ENCODE assay signal across 24 cellular contexts in genomic region chr4:10175626-10176025, GRCh38. TPM values are rescaled to one million over a fixed set of nuclear protein-coding genes. Genes with fewer than 3 reads are reported as not detected.
DNase-seq lines count a peak whose midpoint lies in the region; ATAC-seq and TF ChIP-seq lines count a peak whose summit lies in the region.
"Had no signal": no experiment of that assay in that cellular context is flagged by ENCODE, and none has a peak within 500 bp of the region (broad histone marks: within the 10 kb centered on the region; RNA-seq: fewer than 3 reads in every experiment).

No MANE protein-coding gene starts in this region.

- no peaks in the 10 kb centered on the region for H3K36me3 ChIP-seq in Caco-2 (ENCODE audit: control insufficient read depth, insufficient read depth, low read length)
- H3K36me3 ChIP-seq in osteoblast (ENCODE audit: insufficient read depth, low read length) = no peaks in the 10 kb centered on the region
- no peaks in the 10 kb centered on the region for H3K36me3 ChIP-seq in aorta (ENCODE audit: control insufficient read depth in 1 of 2, insufficient read depth in 2 of 2, low read length in 1 of 2)
- H3K36me3 ChIP-seq: SJCRH30 had no signal

- no peaks in the 10 kb centered on the region for H4K20me1 ChIP-seq in osteoblast (ENCODE audit: insufficient read depth, low read length)

- H3K9me3 ChIP-seq in Caco-2 = peaks cover 5% of the 10 kb centered on the region; the same call in 1 of the 2 replicates
- no peaks in the 10 kb centered on the region for H3K9me3 ChIP-seq in osteoblast (ENCODE audit: low read depth, low read length)
- H3K9me3 ChIP-seq in aorta (ENCODE audit: control insufficient read depth, low read length) = no peaks in the 10 kb centered on the region
- H3K9me3 ChIP-seq: A549, SJCRH30 had no signal

- H3K4me3 Mint-ChIP-seq in Caco-2 (ENCODE audit: unreplicated experiment) = no peak overlapping the region
- H3K4me3 Mint-ChIP-seq: B cell; CD8-positive, alpha-beta T cell had no signal

- intact Hi-C loops in Caco-2 (cut with micrococcal nuclease; ENCODE audit: unreplicated experiment) (no loop called here), aorta (cut with DNase I) (no loop called here)

- POLR2A ChIA-PET in Caco-2 (lab: Charles Lee) = no interaction called here

- H3K4me2 ChIP-seq in osteoblast (ENCODE audit: insufficient read depth, low read length) = no peak overlapping the region
- H3K4me2 ChIP-seq: A549, PC-9 had no signal

- H3K27me3 ChIP-seq in Caco-2 (replicated peaks; ENCODE audit: control insufficient read depth, insufficient read depth, low read length) (no peaks in the 10 kb centered on the region), osteoblast (ENCODE audit: insufficient read depth, low read length) (no peaks in the 10 kb centered on the region), aorta (ENCODE audit: control insufficient read depth in 1 of 2, insufficient read depth in 2 of 2, low read length in 1 of 2) (no peaks in the 10 kb centered on the region)
- H3K27me3 ChIP-seq: SJCRH30 had no signal

- H3K4me3 ChIP-seq in Caco-2 (ENCODE audit: low read depth, low read length) (no peak overlapping the region), choroid plexus epithelial cell (ENCODE audit: low read depth, low read length) (no peak overlapping the region), osteoblast (ENCODE audit: insufficient read depth, low read length) (no peak overlapping the region), aorta (ENCODE audit: low read length in 2 of 2) (no peak overlapping the region)
- H3K4me3 ChIP-seq: A549, PC-9, SJCRH30 had no signal

- WGBS in aorta, 2 donors = 55 to 60% methylated on average over 7 of the region's 7 CpGs

- H3K4me1 ChIP-seq in Caco-2 (peaks cover 59% of the 10 kb centered on the region), osteoblast (ENCODE audit: insufficient read depth, low read length) (peaks cover 28% of the 10 kb centered on the region), aorta (ENCODE audit: control insufficient read depth in 1 of 2, insufficient read depth in 2 of 2, low read length in 2 of 2) (peaks cover 3 to 12% of the 10 kb centered on the region in 2 donors)
- H3K4me1 ChIP-seq: A549 had no signal

- no peaks in the 10 kb centered on the region for H3K36me3 Mint-ChIP-seq in Caco-2 (ENCODE audit: insufficient read depth, unreplicated experiment)
- H3K36me3 Mint-ChIP-seq: CD8-positive, alpha-beta T cell had no signal

- ATAC-seq in aorta (ENCODE audit: low FRiP score) (no peak), GM18858 (IDR thresholded peaks at IDR 0.05; ENCODE audit: unreplicated experiment) (no peak)
- ATAC-seq: A549; CD8-positive, alpha-beta T cell; Right ventricle myocardium inferior had no signal

- H3K4me1 Mint-ChIP-seq in Caco-2 (ENCODE audit: low read depth, unreplicated experiment) = peaks cover 10% of the 10 kb centered on the region
- H3K4me1 Mint-ChIP-seq: B cell had no signal

- H3K9me3 Mint-ChIP-seq in Caco-2 (ENCODE audit: unreplicated experiment) = no peaks in the 10 kb centered on the region
- H3K9me3 Mint-ChIP-seq: CD8-positive, alpha-beta T cell had no signal

- H3K27ac ChIP-seq in osteoblast (ENCODE audit: low read depth, low read length) = peak overlapping the region; percentile 22
- H3K27ac ChIP-seq in aorta (ENCODE audit: low read depth in 1 of 2, low read length in 2 of 2) = no peak overlapping the region
- H3K27ac ChIP-seq: A549, C4-2B, PC-9, SJCRH30 had no signal

- H3K27ac Mint-ChIP-seq in Caco-2 (ENCODE audit: unreplicated experiment) = peak overlapping the region; percentile 87
- H3K27ac Mint-ChIP-seq: B cell; CD8-positive, alpha-beta T cell had no signal

- no peaks in the 10 kb centered on the region for H3K79me2 ChIP-seq in osteoblast (ENCODE audit: insufficient read depth, low read length)

- no TSS peak for BruUV-seq in Caco-2 (replicated peaks; lab: Mats Ljungman, UMichigan)

- DNase-seq in Caco-2 = no peak
- peak; percentile 28 for DNase-seq in GM03348 (ENCODE audit: low spot score)
- peak; percentile 45 for DNase-seq in choroid plexus epithelial cell (ENCODE audit: low read depth)
- DNase-seq in osteoblast (ENCODE audit: insufficient read length, low spot score, missing footprints) = no peak
- DNase-seq in AG08395 (ENCODE audit: low spot score) = no peak
- DNase-seq in aorta = no peak
- DNase-seq: CD8-positive, alpha-beta T cell; DMS 273 treated with DMSO at 0.1 percent for 48 hours; DND-41; GOT3; HCEC 1CT; NCI-H1092; NCI-H1417 treated with DMSO at 0.1 percent for 48 hours; NCI-H1694 treated with DMSO at 0.1 percent for 48 hours; NCI-H2081; NCI-H2227 treated with DMSO at 0.1 percent for 48 hours; NCI-H526 treated with DMSO at 0.1 percent for 48 hours; PC-9; SJCRH30 had no signal

- CTCF ChIA-PET in Caco-2 (lab: Charles Lee) = no interaction called here

- no peaks in the 10 kb centered on the region for H3K27me3 Mint-ChIP-seq in Caco-2 (ENCODE audit: insufficient read depth, unreplicated experiment)

- H2AFZ ChIP-seq in osteoblast (ENCODE audit: low read length) = no peak overlapping the region
- H2AFZ ChIP-seq: PC-9 had no signal

- TF ChIP-seq CTCF in Caco-2 (IDR thresholded peaks at IDR 0.05; ENCODE audit: insufficient read depth in 1 of 2, low read depth in 1 of 2, low read length in 1 of 2, severe bottlenecking in 1 of 2, unreplicated experiment in 1 of 2) = no peak
- no peak for TF ChIP-seq CTCF in choroid plexus epithelial cell (conservative IDR thresholded peaks at IDR 0.05; ENCODE audit: low read depth, low read length)
- no peak for TF ChIP-seq CTCF in osteoblast (IDR thresholded peaks at IDR 0.05; ENCODE audit: extremely low read depth, low read depth, low read length)

RNA-seq across cellular contexts. Expression of gene WDR1, which starts 59.0 kb away (rescaled TPM):
- total RNA-seq in Caco-2 (2022) (250 and 270 TPM in 2 replicates), osteoblast (265 and 314 TPM in 2 replicates), aorta (100 to 1,000 TPM; 339 to 593 TPM)
- 100 to 1,000 TPM; 159 to 207 TPM for polyA plus RNA-seq in aorta

Comparison
In these comparisons a context has a peak if more than half of its experiments do, and no peak if none do; other contexts are left out.
1. DNase-seq: peak in GM03348 (single experiment) and choroid plexus epithelial cell (single experiment); none in Caco-2 (0 of 2), osteoblast (single experiment), AG08395 (single experiment) and aorta (0 of 2).